Comparison of ENCODE assay signal across 9 cellular contexts in the genomic region with DNA sequence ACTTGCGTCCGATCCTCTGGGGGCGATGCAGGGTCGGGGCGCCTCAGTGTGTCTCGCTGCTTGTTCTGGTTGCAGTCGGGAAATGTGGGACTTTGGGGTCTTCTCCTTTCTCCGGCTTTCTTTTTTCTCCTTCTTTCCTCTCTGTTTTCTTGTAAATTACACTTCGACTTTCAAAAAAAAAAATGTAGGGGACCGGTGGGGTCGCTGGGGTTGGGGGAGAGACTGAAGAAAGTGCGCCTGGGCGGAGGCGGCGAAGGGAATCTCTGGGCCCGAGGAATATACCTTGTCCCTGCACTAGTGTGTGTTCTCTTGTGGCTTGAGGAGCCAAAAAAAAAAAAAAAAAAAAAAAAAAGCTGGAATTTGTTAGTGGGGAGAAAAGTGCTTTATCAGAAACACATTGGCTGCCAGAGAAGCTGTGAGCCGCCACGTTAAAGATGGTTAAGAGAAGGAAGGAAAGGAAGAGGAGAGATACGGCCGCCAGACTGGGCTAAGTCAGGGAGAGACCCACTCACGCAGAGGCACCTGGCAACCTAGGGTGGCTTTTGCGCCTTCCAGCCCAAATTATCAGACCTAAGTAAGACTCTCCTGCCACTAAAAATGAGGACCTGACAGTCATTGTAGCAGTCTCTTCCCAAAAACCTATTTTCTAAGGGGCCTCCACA. TPM values are rescaled to one million over a fixed set of nuclear protein-coding genes. Genes with fewer than 3 reads are reported as not detected.
DNase-seq lines count a peak whose midpoint lies in the region; ATAC-seq and TF ChIP-seq lines count a peak whose summit lies in the region.
"Had no signal": no experiment of that assay in that cellular context is flagged by ENCODE, and none has a peak within 500 bp of the region (broad histone marks: within the 10 kb centered on the region; RNA-seq: fewer than 3 reads in every experiment).

No MANE protein-coding gene starts in this region.

- WGBS in IMR-90 (ENCODE audit: extremely low coverage in 2 of 2, insufficient read length in 1 of 2), 2 experiments: 15% methylated on average over 4 of the region's 22 CpGs; no CpG with 5 or more reads in 1 of the 2 experiments
- WGBS in endodermal cell (ENCODE audit: insufficient coverage in 1 of 2, insufficient read length in 1 of 2), 2 experiments: 14 to 15% methylated on average over 6 to 22 of the region's 22 CpGs

- H3K9me3 ChIP-seq in IMR-90 (ENCODE audit: control insufficient read depth, insufficient read depth, low read length) (peaks cover 1% of the 10 kb centered on the region; the same call in 1 of the 2 replicates), endodermal cell (ENCODE audit: control insufficient read depth, low read length) (no peaks in the 10 kb centered on the region)

- H2AK5ac ChIP-seq in IMR-90 (ENCODE audit: low read depth, low read length): no peak overlapping the region

- intact Hi-C loops in Calu3 (cut with micrococcal nuclease; ENCODE audit: unreplicated experiment) (no loop called here), IMR-90 (cut with micrococcal nuclease) (no loop called here)

- H3K36me3 Mint-ChIP-seq in Calu3 (ENCODE audit: insufficient read depth, unreplicated experiment) (no peaks in the 10 kb centered on the region), endodermal cell (ENCODE audit: low read depth) (no peaks in the 10 kb centered on the region), nephron progenitor cell (ENCODE audit: low read depth) (no peaks in the 10 kb centered on the region)

- POLR2A ChIA-PET in IMR-90 (lab: Charles Lee; ENCODE audit: unreplicated experiment): interaction anchor here (0.6 kb wide), 2 partner anchors 41 to 153 kb away, joined by 4 to 14 read pairs; no protein-coding TSS in a partner anchor

- CTCF ChIA-PET in Calu3 (lab: Charles Lee) (interaction anchor here (0.5 to 0.6 kb wide), 3 partner anchors 10 to 559 kb away, joined by 3 to 4 read pairs (median 3); no protein-coding TSS in a partner anchor), IMR-90 (lab: Yijun Ruan, JAX) (interaction anchor here (0.6 kb wide), 1 partner anchor 90 kb away, joined by 4 read pairs; no protein-coding TSS in a partner anchor)

- no peak overlapping the region for H3K9ac ChIP-seq in IMR-90 (ENCODE audit: low read depth, low read length)
- no peak overlapping the region for H3K9ac ChIP-seq in endodermal cell (ENCODE audit: extremely low read depth, low read length, poor library complexity, severe bottlenecking)

- H2BK15ac ChIP-seq in IMR-90 (ENCODE audit: low read depth, low read length): no peak overlapping the region

- H3K27me3 Mint-ChIP-seq in Calu3 (ENCODE audit: unreplicated experiment) (peaks cover 60% of the 10 kb centered on the region), endodermal cell (ENCODE audit: insufficient read depth) (peaks cover 100% of the 10 kb centered on the region), nephron progenitor cell (ENCODE audit: low read depth, poor library complexity) (peaks cover 100% of the 10 kb centered on the region)

- H3K14ac ChIP-seq in IMR-90 (replicated peaks; ENCODE audit: low read depth, low read length): no peak overlapping the region

- in situ Hi-C loops in IMR-90 (cut with MboI; ENCODE audit: low sequenced_read_pairs): no loop called here

- no peak for ATAC-seq in IMR-90 (ENCODE audit: low read depth)

- H3K27ac Mint-ChIP-seq in Calu3 (ENCODE audit: unreplicated experiment) (no peak overlapping the region), endodermal cell (no peak overlapping the region), nephron progenitor cell (no peak overlapping the region)

- H3K9me1 ChIP-seq in IMR-90 (ENCODE audit: insufficient read depth, low read length): no peaks in the 10 kb centered on the region; the same call in 1 of the 2 replicates

- no peak for TF ChIP-seq POLR2A in IMR-90 (IDR thresholded peaks at IDR 0.05; ENCODE audit: low read depth, low read length)

- BruUV-seq in Calu3 (replicated peaks; lab: Mats Ljungman, UMichigan): no TSS peak
- BruUV-seq in IMR-90 (replicated peaks; lab: Mats Ljungman, UMichigan): no TSS peak

- H3K4me1 Mint-ChIP-seq in Calu3 (ENCODE audit: low read depth, unreplicated experiment): no peaks in the 10 kb centered on the region
- peaks cover 38% of the 10 kb centered on the region for H3K4me1 Mint-ChIP-seq in endodermal cell
- H3K4me1 Mint-ChIP-seq in nephron progenitor cell: peaks cover 66% of the 10 kb centered on the region

- H3K36me3 ChIP-seq in IMR-90 (ENCODE audit: control insufficient read depth, insufficient read depth, low read length) (no peaks in the 10 kb centered on the region), endodermal cell (ENCODE audit: control insufficient read depth, insufficient read depth, low read length) (no peaks in the 10 kb centered on the region)

- TF ChIP-seq CTCF in Calu3 (IDR thresholded peaks at IDR 0.05; ENCODE audit: unreplicated experiment) (no peak), IMR-90 (conservative IDR thresholded peaks at IDR 0.05; ENCODE audit: low read depth, low read length) (no peak), endodermal cell (conservative IDR thresholded peaks at IDR 0.05) (no peak), nephron progenitor cell (IDR thresholded peaks at IDR 0.05) (no peak)

- dilution Hi-C loops in IMR-90 (cut with HindIII; ENCODE audit: low sequenced_read_pairs, unreplicated experiment): no loop called here

- H3K4me3 ChIP-seq in IMR-90 (ENCODE audit: insufficient read depth, low read depth, low read length) (peak overlapping the region; percentile 19; the same call in 1 of the 2 replicates), endodermal cell (ENCODE audit: low read length) (no peak overlapping the region)

- H3K4me1 ChIP-seq in IMR-90 (ENCODE audit: control insufficient read depth, insufficient read depth, low read length) (peaks cover 2% of the 10 kb centered on the region), endodermal cell (ENCODE audit: control insufficient read depth, insufficient read depth, low read length) (peaks cover 2% of the 10 kb centered on the region)

- no peaks in the 10 kb centered on the region for H3K79me1 ChIP-seq in IMR-90 (ENCODE audit: low read depth in 1 of 2, low read length in 2 of 2)

- no peak overlapping the region for H4K91ac ChIP-seq in IMR-90 (ENCODE audit: insufficient read depth, low read depth, low read length)

- no peak overlapping the region for H2BK120ac ChIP-seq in IMR-90 (ENCODE audit: low read depth, low read length)

- no peak overlapping the region for H4K8ac ChIP-seq in IMR-90 (ENCODE audit: low read depth in 2 of 2, low read length in 2 of 2)

- H4K20me1 ChIP-seq in IMR-90 (ENCODE audit: insufficient read depth, low read length): no peaks in the 10 kb centered on the region

- H3K9me3 Mint-ChIP-seq in Calu3 (ENCODE audit: low read depth, unreplicated experiment) (peaks cover 3% of the 10 kb centered on the region), endodermal cell (no peaks in the 10 kb centered on the region), nephron progenitor cell (peaks cover 16% of the 10 kb centered on the region)

- H3K18ac ChIP-seq in IMR-90 (ENCODE audit: low read depth, low read length): no peak overlapping the region

- H3K27me3 ChIP-seq in IMR-90 (ENCODE audit: control insufficient read depth, insufficient read depth, low read length) (peaks cover 98% of the 10 kb centered on the region), endodermal cell (ENCODE audit: control insufficient read depth, insufficient read depth, low read length, poor library complexity, severe bottlenecking) (peaks cover 100% of the 10 kb centered on the region)

- H4K5ac ChIP-seq in IMR-90 (ENCODE audit: low read depth, low read length): no peak overlapping the region

- no peak overlapping the region for H2AK9ac ChIP-seq in IMR-90 (replicated peaks; ENCODE audit: low read depth, low read length, poor library complexity)

- H2AFZ ChIP-seq in IMR-90 (replicated peaks; ENCODE audit: low read length, poor library complexity): peak overlapping the region; percentile 74

- TF ChIP-seq RAD21 in IMR-90 (IDR thresholded peaks at IDR 0.05; ENCODE audit: low read length): no peak

- H3K56ac ChIP-seq in IMR-90 (ENCODE audit: extremely low read depth, insufficient read depth, low read length): no peak overlapping the region

- H2BK5ac ChIP-seq in IMR-90 (ENCODE audit: low read depth, low read length, poor library complexity, severe bottlenecking): no peak overlapping the region

- DNase-seq in Calu3 (no peak), IMR-90 (no peak), endodermal cell (no peak), nephron progenitor cell (no peak), NCI-H1417 treated with DMSO at 0.1 percent for 48 hours (lab: John Stamatoyannopoulos, UW) (no peak), COLO829 (ENCODE audit: low spot score) (no peak), anterior cingulate cortex (lab: John Stamatoyannopoulos, UW) (no peak), GM19240 (ENCODE audit: insufficient read length, low spot score) (no peak)
- DNase-seq: activated CD4-positive, CD25-positive, alpha-beta regulatory T cell had no signal

- H3K27ac ChIP-seq in IMR-90 (ENCODE audit: insufficient read depth, low read length) (no peak overlapping the region), endodermal cell (ENCODE audit: low read depth, low read length) (no peak overlapping the region)

- H3K4me3 Mint-ChIP-seq in Calu3 (ENCODE audit: low read depth, unreplicated experiment) (peak overlapping the region; percentile 36), endodermal cell (peak overlapping the region; percentile 47), nephron progenitor cell (peak overlapping the region; percentile 54)

- no peak overlapping the region for H2BK20ac ChIP-seq in IMR-90 (ENCODE audit: low read depth, low read length)

- peak overlapping the region; percentile 74 for H3K4me2 ChIP-seq in IMR-90 (ENCODE audit: low read depth, low read length)

- no peak overlapping the region for H3K4ac ChIP-seq in IMR-90 (ENCODE audit: low read depth, low read length)

- no peak overlapping the region for H3K23ac ChIP-seq in IMR-90 (ENCODE audit: low read depth, low read length)

TF ChIP-seq in IMR-90, 13 proteins besides CTCF, POLR2A, EP300 and RAD21:
- no peak for TF ChIP-seq MXI1 (IDR thresholded peaks at IDR 0.05; ENCODE audit: borderline replicate concordance, low read depth, low read length)
- no peak for TF ChIP-seq CHD1 (IDR thresholded peaks at IDR 0.05; ENCODE audit: low read depth, low read length)
- no peak for TF ChIP-seq RCOR1 (IDR thresholded peaks at IDR 0.05; ENCODE audit: insufficient replicate concordance, low read length)
- no peak for TF ChIP-seq NFE2L2 (IDR thresholded peaks at IDR 0.05; ENCODE audit: low read depth, low read length)

RNA-seq across cellular contexts. Expression of a gene that starts 8.4 kb away (rescaled TPM):
- total RNA-seq in Calu3 (2022) (0.17 TPM in 1 of 2 replicates, not detected in the other), IMR-90 (2012; rRNA removed) (11.5 and 13.3 TPM in 2 replicates), endodermal cell (under 1 TPM in 1 of 2 donors, not detected in 1; 0.20 TPM)
- polyA plus RNA-seq in IMR-90 (2012; rRNA removed): 14.2 and 20.9 TPM in 2 replicates
- 3.5 and 8.3 TPM in 2 replicates for polyA plus RNA-seq in IMR-90 (2012; cell fraction: cytosol; rRNA removed)
- polyA plus RNA-seq in IMR-90 (2012; cell fraction: nucleus; rRNA removed; ENCODE audit: low replicate concordance): 12.1 and 15.7 TPM in 2 replicates
- 2.2 TPM for polyA plus RNA-seq in endodermal cell (2013, experiment 1 of 2)
- polyA plus RNA-seq in endodermal cell (2013, experiment 2 of 2): 2.0 TPM

Comparison
In these comparisons a context has a peak if more than half of its experiments do, and no peak if none do; other contexts are left out.
1. RNA of a gene that starts 8.4 kb away (total RNA-seq): 11.5 to 13.3 TPM in IMR-90; 0.20 TPM in endodermal cell and 0.17 TPM in Calu3; every median in the first group is over 10 times any median in the second.
2. Peak in every context shown above with its lines, with median percentiles within 50 percentile points of each other: H3K4me3 Mint-ChIP-seq.